8 cellular contexts compared by ENCODE assay signal in genomic region chr1:155940531-155940992, GRCh38. TPM values are rescaled to one million over a fixed set of nuclear protein-coding genes. Genes with fewer than 3 reads are reported as not detected.
A peak's percentile ranks its signal among the peaks of the same experiment; 100 is the strongest.
DNase-seq lines count a peak whose midpoint lies in the region; ATAC-seq and TF ChIP-seq lines count a peak whose summit lies in the region.

No MANE protein-coding gene starts in this region.

- CTCF ChIA-PET in activated CD4-positive, alpha-beta T cell treated with anti-CD3 and anti-CD28 coated beads for 36 hours (lab: Charles Lee), result interaction anchor here (0.7 to 5.2 kb wide), 2 partner anchors 50 to 526 kb away, joined by 3 to 72 read pairs; no protein-coding TSS in a partner anchor

- H3K27me3 Mint-ChIP-seq in activated CD4-positive, alpha-beta T cell treated with anti-CD3 and anti-CD28 coated beads for 36 hours, result no peaks in the 10 kb centered on the region
- no peaks in the 10 kb centered on the region for H3K27me3 Mint-ChIP-seq in effector memory CD8-positive, alpha-beta T cell
- peaks cover 6% of the 10 kb centered on the region for H3K27me3 Mint-ChIP-seq in nephron progenitor cell (ENCODE audit: low read depth, poor library complexity)

- TF ChIP-seq CTCF in nephron progenitor cell (IDR thresholded peaks at IDR 0.05), result no peak

- peak overlapping the region; percentile 92 for H3K27ac Mint-ChIP-seq in activated CD4-positive, alpha-beta T cell treated with anti-CD3 and anti-CD28 coated beads for 36 hours
- H3K27ac Mint-ChIP-seq in effector memory CD8-positive, alpha-beta T cell, result peak overlapping the region; percentile 61 to 85
- peak overlapping the region; percentile 56 for H3K27ac Mint-ChIP-seq in nephron progenitor cell

- intact Hi-C loops in activated CD4-positive, alpha-beta T cell treated with anti-CD3 and anti-CD28 coated beads for 36 hours (cut with DNase I, micrococcal nuclease), result no loop called here

- no peak overlapping the region for H3K4me3 Mint-ChIP-seq in activated CD4-positive, alpha-beta T cell treated with anti-CD3 and anti-CD28 coated beads for 36 hours
- no peak overlapping the region for H3K4me3 Mint-ChIP-seq in effector memory CD8-positive, alpha-beta T cell
- H3K4me3 Mint-ChIP-seq in nephron progenitor cell, result no peak overlapping the region

- POLR2A ChIA-PET in activated CD4-positive, alpha-beta T cell treated with anti-CD3 and anti-CD28 coated beads for 36 hours (lab: Charles Lee), result interaction anchor here (0.6 to 2.0 kb wide), 4 partner anchors 14 to 76 kb away, joined by 3 to 13 read pairs (median 4); no protein-coding TSS in a partner anchor

- peak; percentile 29 for DNase-seq in activated CD4-positive, alpha-beta T cell treated with anti-CD3 and anti-CD28 coated beads for 36 hours
- no peak for DNase-seq in activated CD4-positive, alpha-beta T cell treated with anti-CD3 and anti-CD28 coated beads, Interleukin-2, amount 50 U/mL, for 1 hour
- peak; percentile 86 for DNase-seq in SHP77 treated with DMSO at 0.1 percent for 48 hours (lab: John Stamatoyannopoulos, UW)
- DNase-seq in effector memory CD8-positive, alpha-beta T cell, result no peak
- no peak for DNase-seq in nephron progenitor cell
- no peak for DNase-seq in NCI-H748 treated with DMSO at 0.1 percent for 48 hours (lab: John Stamatoyannopoulos, UW)
- DNase-seq in hippocampal formation (lab: John Stamatoyannopoulos, UW), result no peak

- H3K9me3 Mint-ChIP-seq in activated CD4-positive, alpha-beta T cell treated with anti-CD3 and anti-CD28 coated beads for 36 hours (ENCODE audit: low read depth), result no peaks in the 10 kb centered on the region
- H3K9me3 Mint-ChIP-seq in effector memory CD8-positive, alpha-beta T cell, result no peaks in the 10 kb centered on the region
- no peaks in the 10 kb centered on the region for H3K9me3 Mint-ChIP-seq in nephron progenitor cell

- peak; percentile 65 for ATAC-seq in activated CD4-positive, alpha-beta T cell treated with anti-CD3 and anti-CD28 coated beads for 36 hours
- no peak for ATAC-seq in effector memory CD8-positive, alpha-beta T cell (replicated peaks)
- ATAC-seq in GM18873 (IDR thresholded peaks at IDR 0.05; ENCODE audit: low FRiP score, unreplicated experiment), result no peak

- H3K4me1 Mint-ChIP-seq in activated CD4-positive, alpha-beta T cell treated with anti-CD3 and anti-CD28 coated beads for 36 hours, result peaks cover 59% of the 10 kb centered on the region
- H3K4me1 Mint-ChIP-seq in effector memory CD8-positive, alpha-beta T cell (ENCODE audit: low read depth in 2 of 2), result peaks cover 21 to 26% of the 10 kb centered on the region in 2 donors
- H3K4me1 Mint-ChIP-seq in nephron progenitor cell, result peaks cover 55% of the 10 kb centered on the region

- H3K36me3 Mint-ChIP-seq in activated CD4-positive, alpha-beta T cell treated with anti-CD3 and anti-CD28 coated beads for 36 hours (ENCODE audit: low read depth), result peaks cover 10% of the 10 kb centered on the region
- H3K36me3 Mint-ChIP-seq in effector memory CD8-positive, alpha-beta T cell (ENCODE audit: insufficient read depth), result peaks cover 7% of the 10 kb centered on the region
- H3K36me3 Mint-ChIP-seq in nephron progenitor cell (ENCODE audit: low read depth), result no peaks in the 10 kb centered on the region

RNA-seq across cellular contexts. Expression of gene RXFP4, which starts 0.9 kb away (rescaled TPM):
- total RNA-seq in activated CD4-positive, alpha-beta T cell treated with anti-CD3 and anti-CD28 coated beads for 36 hours, result not detected

RNA-seq across cellular contexts. Expression of gene KHDC4, which starts 6.3 kb away (rescaled TPM):
- total RNA-seq in activated CD4-positive, alpha-beta T cell treated with anti-CD3 and anti-CD28 coated beads for 36 hours, result 10 to 100 TPM; 68.7 to 97.5 TPM

RNA-seq across cellular contexts. Expression of gene RIT1, which starts 29.4 kb away (rescaled TPM):
- total RNA-seq in activated CD4-positive, alpha-beta T cell treated with anti-CD3 and anti-CD28 coated beads for 36 hours, result 10 to 100 TPM; 20.3 to 23.0 TPM

RNA-seq across cellular contexts. Expression of gene ARHGEF2, which starts 37.8 kb away (rescaled TPM):
- 100 to 1,000 TPM; 135 to 216 TPM for total RNA-seq in activated CD4-positive, alpha-beta T cell treated with anti-CD3 and anti-CD28 coated beads for 36 hours

Comparison
In these comparisons a context has a peak if more than half of its experiments do, and no peak if none do; other contexts are left out.
1. DNase-seq: peak in activated CD4-positive, alpha-beta T cell treated with anti-CD3 and anti-CD28 coated beads for 36 hours (single experiment) and SHP77 treated with DMSO at 0.1 percent for 48 hours (single experiment); none in activated CD4-positive, alpha-beta T cell treated with anti-CD3 and anti-CD28 coated beads, Interleukin-2, amount 50 U/mL, for 1 hour (single experiment), effector memory CD8-positive, alpha-beta T cell (0 of 3), nephron progenitor cell (single experiment), NCI-H748 treated with DMSO at 0.1 percent for 48 hours (single experiment) and hippocampal formation (0 of 2).
2. Peak in every context shown above with its lines, with median percentiles within 50 percentile points of each other: H3K27ac Mint-ChIP-seq.